2 cellular contexts compared by ENCODE assay signal in the genomic region with DNA sequence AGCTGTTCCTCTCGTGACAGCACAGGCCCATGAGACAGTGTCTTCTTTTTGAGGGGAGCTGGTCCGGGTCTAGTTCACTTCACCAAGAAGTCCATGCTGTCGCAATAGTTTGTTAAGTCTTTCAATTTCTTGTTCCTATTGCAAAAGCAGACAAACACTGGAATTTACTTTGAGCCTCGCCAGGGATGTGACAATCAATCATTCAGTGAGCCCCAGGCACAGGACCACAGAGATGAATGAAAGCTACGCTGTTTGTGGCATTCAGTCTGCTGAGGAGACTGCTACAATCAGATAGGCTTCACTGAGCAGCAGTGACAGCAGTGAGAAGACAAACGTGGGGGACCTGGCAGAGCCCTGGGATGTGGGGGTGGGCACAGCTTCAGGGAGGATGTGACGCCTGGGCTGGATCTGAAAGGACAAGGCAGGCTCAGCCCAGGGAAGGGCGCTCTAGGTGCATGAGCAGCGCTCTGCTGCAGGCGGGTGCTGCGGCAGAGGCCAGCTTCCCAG.
TF ChIP-seq lines count a peak whose summit lies in the region.

No MANE protein-coding gene starts in this region.

TF ChIP-seq in K562, 482 proteins besides CTCF, POLR2A, EP300 and RAD21 (continues in another document):
- TF ChIP-seq, protein P1, sequence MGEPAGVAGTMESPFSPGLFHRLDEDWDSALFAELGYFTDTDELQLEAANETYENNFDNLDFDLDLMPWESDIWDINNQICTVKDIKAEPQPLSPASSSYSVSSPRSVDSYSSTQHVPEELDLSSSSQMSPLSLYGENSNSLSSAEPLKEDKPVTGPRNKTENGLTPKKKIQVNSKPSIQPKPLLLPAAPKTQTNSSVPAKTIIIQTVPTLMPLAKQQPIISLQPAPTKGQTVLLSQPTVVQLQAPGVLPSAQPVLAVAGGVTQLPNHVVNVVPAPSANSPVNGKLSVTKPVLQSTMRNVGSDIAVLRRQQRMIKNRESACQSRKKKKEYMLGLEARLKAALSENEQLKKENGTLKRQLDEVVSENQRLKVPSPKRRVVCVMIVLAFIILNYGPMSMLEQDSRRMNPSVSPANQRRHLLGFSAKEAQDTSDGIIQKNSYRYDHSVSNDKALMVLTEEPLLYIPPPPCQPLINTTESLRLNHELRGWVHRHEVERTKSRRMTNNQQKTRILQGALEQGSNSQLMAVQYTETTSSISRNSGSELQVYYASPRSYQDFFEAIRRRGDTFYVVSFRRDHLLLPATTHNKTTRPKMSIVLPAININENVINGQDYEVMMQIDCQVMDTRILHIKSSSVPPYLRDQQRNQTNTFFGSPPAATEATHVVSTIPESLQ (CRISPR knock-in tag; IDR thresholded peaks at IDR 0.05): no peak
- TF ChIP-seq, protein P2, sequence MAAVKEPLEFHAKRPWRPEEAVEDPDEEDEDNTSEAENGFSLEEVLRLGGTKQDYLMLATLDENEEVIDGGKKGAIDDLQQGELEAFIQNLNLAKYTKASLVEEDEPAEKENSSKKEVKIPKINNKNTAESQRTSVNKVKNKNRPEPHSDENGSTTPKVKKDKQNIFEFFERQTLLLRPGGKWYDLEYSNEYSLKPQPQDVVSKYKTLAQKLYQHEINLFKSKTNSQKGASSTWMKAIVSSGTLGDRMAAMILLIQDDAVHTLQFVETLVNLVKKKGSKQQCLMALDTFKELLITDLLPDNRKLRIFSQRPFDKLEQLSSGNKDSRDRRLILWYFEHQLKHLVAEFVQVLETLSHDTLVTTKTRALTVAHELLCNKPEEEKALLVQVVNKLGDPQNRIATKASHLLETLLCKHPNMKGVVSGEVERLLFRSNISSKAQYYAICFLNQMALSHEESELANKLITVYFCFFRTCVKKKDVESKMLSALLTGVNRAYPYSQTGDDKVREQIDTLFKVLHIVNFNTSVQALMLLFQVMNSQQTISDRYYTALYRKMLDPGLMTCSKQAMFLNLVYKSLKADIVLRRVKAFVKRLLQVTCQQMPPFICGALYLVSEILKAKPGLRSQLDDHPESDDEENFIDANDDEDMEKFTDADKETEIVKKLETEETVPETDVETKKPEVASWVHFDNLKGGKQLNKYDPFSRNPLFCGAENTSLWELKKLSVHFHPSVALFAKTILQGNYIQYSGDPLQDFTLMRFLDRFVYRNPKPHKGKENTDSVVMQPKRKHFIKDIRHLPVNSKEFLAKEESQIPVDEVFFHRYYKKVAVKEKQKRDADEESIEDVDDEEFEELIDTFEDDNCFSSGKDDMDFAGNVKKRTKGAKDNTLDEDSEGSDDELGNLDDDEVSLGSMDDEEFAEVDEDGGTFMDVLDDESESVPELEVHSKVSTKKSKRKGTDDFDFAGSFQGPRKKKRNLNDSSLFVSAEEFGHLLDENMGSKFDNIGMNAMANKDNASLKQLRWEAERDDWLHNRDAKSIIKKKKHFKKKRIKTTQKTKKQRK (IDR thresholded peaks at IDR 0.05; ENCODE audit: borderline replicate concordance, low read depth, low read length): no peak
- no peak for TF ChIP-seq LEF1 (IDR thresholded peaks at IDR 0.05)
- TF ChIP-seq, protein P3, sequence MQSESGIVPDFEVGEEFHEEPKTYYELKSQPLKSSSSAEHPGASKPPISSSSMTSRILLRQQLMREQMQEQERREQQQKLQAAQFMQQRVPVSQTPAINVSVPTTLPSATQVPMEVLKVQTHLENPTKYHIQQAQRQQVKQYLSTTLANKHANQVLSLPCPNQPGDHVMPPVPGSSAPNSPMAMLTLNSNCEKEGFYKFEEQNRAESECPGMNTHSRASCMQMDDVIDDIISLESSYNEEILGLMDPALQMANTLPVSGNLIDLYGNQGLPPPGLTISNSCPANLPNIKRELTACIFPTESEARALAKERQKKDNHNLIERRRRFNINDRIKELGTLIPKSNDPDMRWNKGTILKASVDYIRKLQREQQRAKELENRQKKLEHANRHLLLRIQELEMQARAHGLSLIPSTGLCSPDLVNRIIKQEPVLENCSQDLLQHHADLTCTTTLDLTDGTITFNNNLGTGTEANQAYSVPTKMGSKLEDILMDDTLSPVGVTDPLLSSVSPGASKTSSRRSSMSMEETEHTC (IDR thresholded peaks at IDR 0.05): no peak
- peak; percentile 48; the same call in 1 of the 2 replicates for TF ChIP-seq CEBPB (tag; IDR thresholded peaks at IDR 0.05)
- peak; percentile 50 for TF ChIP-seq EGR1 (conservative IDR thresholded peaks at IDR 0.05)
- TF ChIP-seq ZNF384 (IDR thresholded peaks at IDR 0.05; ENCODE audit: low read depth, low read length): peak; percentile 19; the same call in 1 of the 2 replicates
- TF ChIP-seq GATAD2B (IDR thresholded peaks at IDR 0.05; ENCODE audit: borderline replicate concordance): no peak
- TF ChIP-seq SNIP1 (IDR thresholded peaks at IDR 0.05; ENCODE audit: low read depth): no peak
- TF ChIP-seq CREM (IDR thresholded peaks at IDR 0.05; ENCODE audit: low read depth): 0 out of 2 replicates have a peak, but pooled peaks have one; percentile 42
- TF ChIP-seq POLR2AphosphoS5 (IDR thresholded peaks at IDR 0.05; ENCODE audit: control insufficient read depth, insufficient read depth, low read depth, low read length): no peak
- TF ChIP-seq EP400 (IDR thresholded peaks at IDR 0.05): no peak
- TF ChIP-seq MEIS2 (IDR thresholded peaks at IDR 0.05; ENCODE audit: partially characterized antibody): peak; percentile 56
- 0 out of 2 replicates have a peak, but pooled peaks have one; percentile 15 for TF ChIP-seq GABPA (tag; conservative IDR thresholded peaks at IDR 0.05; ENCODE audit: low read depth)
- TF ChIP-seq, protein P4, sequence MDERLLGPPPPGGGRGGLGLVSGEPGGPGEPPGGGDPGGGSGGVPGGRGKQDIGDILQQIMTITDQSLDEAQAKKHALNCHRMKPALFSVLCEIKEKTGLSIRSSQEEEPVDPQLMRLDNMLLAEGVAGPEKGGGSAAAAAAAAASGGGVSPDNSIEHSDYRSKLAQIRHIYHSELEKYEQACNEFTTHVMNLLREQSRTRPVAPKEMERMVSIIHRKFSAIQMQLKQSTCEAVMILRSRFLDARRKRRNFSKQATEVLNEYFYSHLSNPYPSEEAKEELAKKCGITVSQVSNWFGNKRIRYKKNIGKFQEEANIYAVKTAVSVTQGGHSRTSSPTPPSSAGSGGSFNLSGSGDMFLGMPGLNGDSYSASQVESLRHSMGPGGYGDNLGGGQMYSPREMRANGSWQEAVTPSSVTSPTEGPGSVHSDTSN (CRISPR knock-in tag; IDR thresholded peaks at IDR 0.05; ENCODE audit: low read depth): no peak
- TF ChIP-seq, protein P4 (tag; conservative IDR thresholded peaks at IDR 0.05; ENCODE audit: low read depth): peak; percentile 39

TF ChIP-seq in neural cell, 6 proteins besides CTCF, POLR2A, EP300 and RAD21:
- no peak for TF ChIP-seq TAF1 (IDR thresholded peaks at IDR 0.05; ENCODE audit: low read depth)
- no peak for TF ChIP-seq POLR2AphosphoS5 (IDR thresholded peaks at IDR 0.05)
- TF ChIP-seq EZH2 (IDR thresholded peaks at IDR 0.05; ENCODE audit: borderline replicate concordance, insufficient read depth, low read length, poor library complexity, severe bottlenecking): no peak
- TF ChIP-seq, protein P5, sequence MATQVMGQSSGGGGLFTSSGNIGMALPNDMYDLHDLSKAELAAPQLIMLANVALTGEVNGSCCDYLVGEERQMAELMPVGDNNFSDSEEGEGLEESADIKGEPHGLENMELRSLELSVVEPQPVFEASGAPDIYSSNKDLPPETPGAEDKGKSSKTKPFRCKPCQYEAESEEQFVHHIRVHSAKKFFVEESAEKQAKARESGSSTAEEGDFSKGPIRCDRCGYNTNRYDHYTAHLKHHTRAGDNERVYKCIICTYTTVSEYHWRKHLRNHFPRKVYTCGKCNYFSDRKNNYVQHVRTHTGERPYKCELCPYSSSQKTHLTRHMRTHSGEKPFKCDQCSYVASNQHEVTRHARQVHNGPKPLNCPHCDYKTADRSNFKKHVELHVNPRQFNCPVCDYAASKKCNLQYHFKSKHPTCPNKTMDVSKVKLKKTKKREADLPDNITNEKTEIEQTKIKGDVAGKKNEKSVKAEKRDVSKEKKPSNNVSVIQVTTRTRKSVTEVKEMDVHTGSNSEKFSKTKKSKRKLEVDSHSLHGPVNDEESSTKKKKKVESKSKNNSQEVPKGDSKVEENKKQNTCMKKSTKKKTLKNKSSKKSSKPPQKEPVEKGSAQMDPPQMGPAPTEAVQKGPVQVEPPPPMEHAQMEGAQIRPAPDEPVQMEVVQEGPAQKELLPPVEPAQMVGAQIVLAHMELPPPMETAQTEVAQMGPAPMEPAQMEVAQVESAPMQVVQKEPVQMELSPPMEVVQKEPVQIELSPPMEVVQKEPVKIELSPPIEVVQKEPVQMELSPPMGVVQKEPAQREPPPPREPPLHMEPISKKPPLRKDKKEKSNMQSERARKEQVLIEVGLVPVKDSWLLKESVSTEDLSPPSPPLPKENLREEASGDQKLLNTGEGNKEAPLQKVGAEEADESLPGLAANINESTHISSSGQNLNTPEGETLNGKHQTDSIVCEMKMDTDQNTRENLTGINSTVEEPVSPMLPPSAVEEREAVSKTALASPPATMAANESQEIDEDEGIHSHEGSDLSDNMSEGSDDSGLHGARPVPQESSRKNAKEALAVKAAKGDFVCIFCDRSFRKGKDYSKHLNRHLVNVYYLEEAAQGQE (IDR thresholded peaks at IDR 0.05; ENCODE audit: borderline replicate concordance): no peak
- TF ChIP-seq MXI1 (conservative IDR thresholded peaks at IDR 0.05; ENCODE audit: poor library complexity, severe bottlenecking): no peak
- TF ChIP-seq SMC3 (conservative IDR thresholded peaks at IDR 0.05; ENCODE audit: poor library complexity): no peak
